In genomic region chr1:228964178-228964819, GRCh38 we compare ENCODE assay signal across 11 cellular contexts.
DNase-seq lines count a peak whose midpoint lies in the region; ATAC-seq, FAIRE-seq and TF ChIP-seq lines count a peak whose summit lies in the region.
"Had no signal": no experiment of that assay in that cellular context is flagged by ENCODE, and none has a peak within 500 bp of the region (broad histone marks: within the 10 kb centered on the region; RNA-seq: fewer than 3 reads in every experiment).

No MANE protein-coding gene starts in this region.

- H3K4me3 ChIP-seq in SK-N-SH (ENCODE audit: low read depth in 2 of 2, low read length in 1 of 2) (no peak overlapping the region), gastroesophageal sphincter (no peak overlapping the region), pancreas (no peak overlapping the region)

- TF ChIP-seq RAD21 in SK-N-SH (IDR thresholded peaks at IDR 0.05; ENCODE audit: low read length) = no peak

- H3K36me3 ChIP-seq in SK-N-SH (replicated peaks in 1 of 2; ENCODE audit: control insufficient read depth in 1 of 2, insufficient read depth in 2 of 2, low read length in 1 of 2) (no peaks in the 10 kb centered on the region), gastroesophageal sphincter (no peaks in the 10 kb centered on the region), pancreas (no peaks in the 10 kb centered on the region)

- H3K4me1 ChIP-seq in SK-N-SH (ENCODE audit: control insufficient read depth in 1 of 2, insufficient read depth in 2 of 2, low read depth in 1 of 2, low read length in 1 of 2) (peaks cover 0 to 5% of the 10 kb centered on the region in 2 experiments; a peak in 1 of 4 replicates), gastroesophageal sphincter (peaks cover 0 to 16% (median 9%) of the 10 kb centered on the region in 3 donors), pancreas (no peaks in the 10 kb centered on the region)

- ATAC-seq in gastroesophageal sphincter = peak; percentile 94
- ATAC-seq in pancreas = peak; percentile 59 to 82 (median 72)
- no peak for ATAC-seq in GM19324 (IDR thresholded peaks at IDR 0.05; ENCODE audit: low FRiP score, unreplicated experiment)
- no peak for ATAC-seq in GM21723 (IDR thresholded peaks at IDR 0.05; ENCODE audit: unreplicated experiment)
- no peak for ATAC-seq in GM21529 (IDR thresholded peaks at IDR 0.05; ENCODE audit: unreplicated experiment)

- peak overlapping the region; percentile 66; the same call in 1 of the 2 replicates for H2AFZ ChIP-seq in SK-N-SH (ENCODE audit: low read depth)

- DNase-seq in Caki2 (ENCODE audit: low read depth) (peak; percentile 80), SK-N-SH (no peak), pancreas (no peak)
- no peak for DNase-seq in activated CD4-positive, alpha-beta T cell treated with anti-CD3 and anti-CD28 coated beads, Interleukin-2, amount 50 U/mL, for 48 hours
- DNase-seq: activated T-cell treated with anti-CD3 and anti-CD28 coated beads, Interleukin-2, amount 50 U/mL, for 1 hour; DND-41; KBM-7 had no signal

- in situ Hi-C loops in Caki2 (cut with HindIII; ENCODE audit: low pct_unique_long_range_greater_than_20kb, low sequenced_read_pairs) = no loop called here

- intact Hi-C loops in pancreas (cut with DNase I) = no loop called here

- peaks cover 7% of the 10 kb centered on the region for H3F3A ChIP-seq in SK-N-SH (replicated peaks; ENCODE audit: insufficient read depth)

- no peak for TF ChIP-seq CTCF in SK-N-SH (IDR thresholded peaks at IDR 0.05)
- no peak for TF ChIP-seq CTCF in gastroesophageal sphincter (IDR thresholded peaks at IDR 0.05)
- no peak for TF ChIP-seq CTCF in pancreas (IDR thresholded peaks at IDR 0.05)

- TF ChIP-seq POLR2A in gastroesophageal sphincter (IDR thresholded peaks at IDR 0.05) = no peak

- CTCF ChIA-PET in SK-N-SH (lab: Yijun Ruan, JAX) = interaction anchor here (0.8 to 0.9 kb wide), 2 partner anchors 21 to 299 kb away, joined by 3 to 5 read pairs; no protein-coding TSS in a partner anchor

- no peak for FAIRE-seq in pancreas (lab: Jason Lieb, UNC)

- H3K27me3 ChIP-seq in SK-N-SH (ENCODE audit: insufficient read depth) (no peaks in the 10 kb centered on the region), gastroesophageal sphincter (no peaks in the 10 kb centered on the region), pancreas (no peaks in the 10 kb centered on the region)

- peak overlapping the region; percentile 15; the same call in 1 of the 2 replicates for H3K4me2 ChIP-seq in SK-N-SH

- H3K79me2 ChIP-seq in SK-N-SH (ENCODE audit: insufficient read depth) = no peaks in the 10 kb centered on the region

- no peaks in the 10 kb centered on the region for H3K9me2 ChIP-seq in SK-N-SH

- H3K9me3 ChIP-seq in SK-N-SH (no peaks in the 10 kb centered on the region), gastroesophageal sphincter (no peaks in the 10 kb centered on the region), pancreas (no peaks in the 10 kb centered on the region)

- H4K20me1 ChIP-seq in SK-N-SH (ENCODE audit: insufficient read depth) = no peaks in the 10 kb centered on the region

- TF ChIP-seq EP300 in SK-N-SH (IDR thresholded peaks at IDR 0.05; ENCODE audit: borderline replicate concordance in 1 of 2, low read depth in 1 of 2, low read length in 1 of 2) (0 out of 4 replicates have a peak, but pooled peaks of 1 of the 2 experiments have one; percentile 15), gastroesophageal sphincter (IDR thresholded peaks at IDR 0.05) (no peak)

- 60% methylated on average over 5 of the region's 5 CpGs for WGBS in SK-N-SH (ENCODE audit: low lambda C conversion rate)
- 26 to 51% methylated on average over 3 of the region's 5 CpGs for WGBS in gastroesophageal sphincter (ENCODE audit: low coverage in 1 of 2), 2 donors
- WGBS in pancreas, 2 donors = 58% methylated on average over 5 of the region's 5 CpGs

- H3K9ac ChIP-seq in SK-N-SH = no peak overlapping the region

- POLR2A ChIA-PET in SK-N-SH (lab: Yijun Ruan, JAX) = no interaction called here

- H3K27ac ChIP-seq in SK-N-SH (ENCODE audit: low read depth in 2 of 2, low read length in 1 of 2) (peak overlapping the region; percentile 19 to 28; a peak in 3 of 4 replicates), gastroesophageal sphincter (peak overlapping the region in 3 of 4 donors; percentile 55 to 62 (median 61)), pancreas (peak overlapping the region in 2 of 4 donors; percentile 38 to 46)

TF ChIP-seq in SK-N-SH, 30 proteins besides CTCF, POLR2A, EP300 and RAD21:
- TF ChIP-seq MXI1 (IDR thresholded peaks at IDR 0.05; ENCODE audit: low read depth, low read length) (no peak), GABPA (IDR thresholded peaks at IDR 0.05; ENCODE audit: low read depth) (no peak), ELF1 (IDR thresholded peaks at IDR 0.05) (no peak), IRF3 (IDR thresholded peaks at IDR 0.05; ENCODE audit: low read depth, low read length) (no peak), ZBTB33 (IDR thresholded peaks at IDR 0.05; ENCODE audit: borderline replicate concordance, low read depth) (no peak), SIN3A (IDR thresholded peaks at IDR 0.05; ENCODE audit: borderline replicate concordance, low read depth, low read length) (no peak), TEAD4 (IDR thresholded peaks at IDR 0.05; ENCODE audit: borderline replicate concordance, insufficient read depth) (no peak), TAF1 (IDR thresholded peaks at IDR 0.05; ENCODE audit: borderline replicate concordance, low read depth, low read length) (no peak), TCF12 (IDR thresholded peaks at IDR 0.05) (peak; percentile 38), GATA2 (CRISPR knock-in tag; IDR thresholded peaks at IDR 0.05) (no peak), RXRA (IDR thresholded peaks at IDR 0.05; ENCODE audit: borderline replicate concordance, low read depth) (no peak), CHD2 (IDR thresholded peaks at IDR 0.05; ENCODE audit: low read length, partially characterized antibody) (no peak), USF1 (IDR thresholded peaks at IDR 0.05; ENCODE audit: borderline replicate concordance, low read depth) (peak; percentile 15; the same call in 1 of the 2 replicates), MAX (IDR thresholded peaks at IDR 0.05; ENCODE audit: low read depth) (no peak), MEF2A (IDR thresholded peaks at IDR 0.05; ENCODE audit: borderline replicate concordance, low read depth) (no peak), FOXM1 (IDR thresholded peaks at IDR 0.05; ENCODE audit: low read depth) (no peak), NRF1 (IDR thresholded peaks at IDR 0.05; ENCODE audit: low read depth, low read length) (no peak), PBX3 (IDR thresholded peaks at IDR 0.05) (0 out of 2 replicates have a peak, but pooled peaks have one; percentile 7)

Comparison
In these comparisons a context has a peak if more than half of its experiments do, and no peak if none do; other contexts are left out.
1. ATAC-seq: peak in gastroesophageal sphincter (single experiment) and pancreas (4 of 4); none in GM19324 (single experiment), GM21723 (single experiment) and GM21529 (single experiment).